18 cellular contexts compared by ENCODE assay signal in the genomic region with DNA sequence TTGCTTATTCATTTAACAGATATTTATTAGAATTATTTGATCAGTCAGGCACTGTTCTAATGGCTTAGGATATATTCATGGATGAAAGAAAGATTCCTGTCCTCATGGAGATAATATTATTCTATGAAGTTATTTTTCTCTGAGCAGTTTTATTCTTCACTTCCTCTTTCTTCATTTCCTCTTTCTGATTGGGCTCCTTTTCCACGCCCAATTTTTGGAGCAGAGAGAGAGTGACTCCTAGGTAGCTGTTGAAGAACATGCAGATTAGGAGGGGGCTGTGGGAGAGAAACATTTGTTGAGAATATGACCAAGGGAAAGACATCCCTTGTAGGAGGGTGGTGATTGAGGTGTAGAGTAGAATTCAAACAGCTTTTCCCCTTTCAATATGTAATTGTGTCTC. TPM values are rescaled to one million over a fixed set of nuclear protein-coding genes. Genes with fewer than 3 reads are reported as not detected.
DNase-seq lines count a peak whose midpoint lies in the region; ATAC-seq, FAIRE-seq and TF ChIP-seq lines count a peak whose summit lies in the region.
"Had no signal": no experiment of that assay in that cellular context is flagged by ENCODE, and none has a peak within 500 bp of the region (broad histone marks: within the 10 kb centered on the region; RNA-seq: fewer than 3 reads in every experiment).

No MANE protein-coding gene starts in this region.

- ATAC-seq in GM18868 (IDR thresholded peaks at IDR 0.05; ENCODE audit: unreplicated experiment) (peak; percentile 87), HG03159 (IDR thresholded peaks at IDR 0.05; ENCODE audit: unreplicated experiment) (peak; percentile 66), natural killer cell (no peak), pancreas (no peak)
- ATAC-seq: heart left ventricle, left colon, sciatic nerve had no signal

- H3K79me2 ChIP-seq in OCI-LY3 (ENCODE audit: low read length), result no peaks in the 10 kb centered on the region

- H2AK5ac ChIP-seq in neuronal stem cell (ENCODE audit: low read depth, low read length), result no peak overlapping the region

- H3K4me3 ChIP-seq in OCI-LY3 (ENCODE audit: low read length) (no peak overlapping the region), neuronal stem cell (ENCODE audit: low read length in 2 of 2) (no peak overlapping the region), pancreas (no peak overlapping the region), tibial nerve (no peak overlapping the region)
- H3K4me3 ChIP-seq: heart left ventricle, suprapubic skin had no signal

- no peak overlapping the region for H3K4ac ChIP-seq in neuronal stem cell (ENCODE audit: low read length)

- peaks cover 3 to 23% of the 10 kb centered on the region in 2 donors for H3K27me3 Mint-ChIP-seq in natural killer cell (ENCODE audit: low read depth in 2 of 2)

- TF ChIP-seq POLR2A in tibial nerve (IDR thresholded peaks at IDR 0.05), result no peak

- TF ChIP-seq CTCF in OCI-LY3 (IDR thresholded peaks at IDR 0.05; ENCODE audit: low read depth, low read length), result no peak
- no peak for TF ChIP-seq CTCF in natural killer cell (IDR thresholded peaks at IDR 0.05)
- TF ChIP-seq CTCF in pancreas (IDR thresholded peaks at IDR 0.05), result no peak
- TF ChIP-seq CTCF in tibial nerve (IDR thresholded peaks at IDR 0.05), result no peak

- no peak overlapping the region for H2BK5ac ChIP-seq in neuronal stem cell (ENCODE audit: low read length)

- H3K4me1 Mint-ChIP-seq in natural killer cell, result peaks cover 0 to under 1% of the 10 kb centered on the region in 2 donors
- H3K4me1 Mint-ChIP-seq: CD4-positive, CD25-positive, alpha-beta regulatory T cell; central memory CD8-positive, alpha-beta T cell had no signal

- H3K4me2 ChIP-seq in OCI-LY3 (ENCODE audit: low read length) (peak overlapping the region; percentile 23), neuronal stem cell (ENCODE audit: insufficient read depth, low read length, poor library complexity, severe bottlenecking) (no peak overlapping the region)

- no peak overlapping the region for H3K14ac ChIP-seq in neuronal stem cell (ENCODE audit: low read length)

- TF ChIP-seq EP300 in tibial nerve (IDR thresholded peaks at IDR 0.05), result no peak

- H4K20me1 ChIP-seq in OCI-LY3 (ENCODE audit: insufficient read depth, low read length), result no peaks in the 10 kb centered on the region

- no peak overlapping the region for H3K27ac Mint-ChIP-seq in natural killer cell

- H3K4me3 Mint-ChIP-seq in natural killer cell, result no peak overlapping the region
- H3K4me3 Mint-ChIP-seq: CD4-positive, CD25-positive, alpha-beta regulatory T cell; central memory CD8-positive, alpha-beta T cell had no signal

- no peak overlapping the region for H3K18ac ChIP-seq in neuronal stem cell (ENCODE audit: low read length)

- intact Hi-C loops in natural killer cell (cut with micrococcal nuclease) (no loop called here), pancreas (cut with DNase I) (loop anchor here in 1 of 3 donors (10.0 kb wide), 1 partner anchor 153 kb away; no protein-coding TSS in a partner anchor)

- no peak overlapping the region for H4K8ac ChIP-seq in neuronal stem cell (ENCODE audit: low read depth, low read length)

- no peak overlapping the region for H4K91ac ChIP-seq in neuronal stem cell (ENCODE audit: low read depth, low read length, poor library complexity)

- H2AFZ ChIP-seq in OCI-LY3 (ENCODE audit: low read depth, low read length) (no peak overlapping the region), neuronal stem cell (ENCODE audit: low read length) (peak overlapping the region; percentile 5)

- H3K36me3 ChIP-seq in OCI-LY3 (replicated peaks; ENCODE audit: low read depth, low read length), result no peaks in the 10 kb centered on the region
- no peaks in the 10 kb centered on the region for H3K36me3 ChIP-seq in neuronal stem cell (replicated peaks in 1 of 2; ENCODE audit: control insufficient read depth in 2 of 2, insufficient read depth in 2 of 2, low read length in 2 of 2)
- no peaks in the 10 kb centered on the region for H3K36me3 ChIP-seq in pancreas
- H3K36me3 ChIP-seq in tibial nerve, result no peaks in the 10 kb centered on the region
- H3K36me3 ChIP-seq: heart left ventricle, suprapubic skin had no signal

- H3K27me3 ChIP-seq in OCI-LY3 (ENCODE audit: low read depth, low read length), result peaks cover 9% of the 10 kb centered on the region; the same call in 1 of the 2 replicates
- H3K27me3 ChIP-seq in neuronal stem cell (ENCODE audit: control insufficient read depth in 3 of 3, insufficient read depth in 3 of 3, low read depth in 1 of 3, low read length in 3 of 3), result peaks cover 0 to 23% (median 0%) of the 10 kb centered on the region in 3 experiments
- no peaks in the 10 kb centered on the region for H3K27me3 ChIP-seq in pancreas
- no peaks in the 10 kb centered on the region for H3K27me3 ChIP-seq in tibial nerve
- H3K27me3 ChIP-seq: suprapubic skin had no signal

- H2BK120ac ChIP-seq in neuronal stem cell (ENCODE audit: low read depth, low read length), result no peak overlapping the region

- H2BK15ac ChIP-seq in neuronal stem cell (ENCODE audit: low read length), result no peak overlapping the region

- no peak for DNase-seq in neuronal stem cell (ENCODE audit: low spot score)
- DNase-seq in natural killer cell, result no peak
- no peak for DNase-seq in pancreas
- DNase-seq in superior temporal gyrus (ENCODE audit: extremely low spot score), result no peak
- no peak for DNase-seq in tibial nerve (ENCODE audit: low spot score in 2 of 2)
- DNase-seq: activated CD8-positive, alpha-beta memory T cell treated with anti-CD3 and anti-CD28 coated beads, Interleukin-2, amount 50 U/mL, for 48 hours; CD4-positive, CD25-positive, alpha-beta regulatory T cell; H7; heart left ventricle; left colon had no signal

- peaks cover 20% of the 10 kb centered on the region for H3K4me1 ChIP-seq in OCI-LY3 (ENCODE audit: low read length)
- H3K4me1 ChIP-seq in neuronal stem cell (ENCODE audit: control insufficient read depth in 2 of 2, insufficient read depth in 1 of 2, low read depth in 1 of 2, low read length in 2 of 2), result peaks cover 1% of the 10 kb centered on the region in 2 donors
- no peaks in the 10 kb centered on the region for H3K4me1 ChIP-seq in pancreas
- peaks cover 0 to 7% (median 0%) of the 10 kb centered on the region in 4 donors for H3K4me1 ChIP-seq in tibial nerve
- H3K4me1 ChIP-seq: suprapubic skin had no signal

- H3K23ac ChIP-seq in neuronal stem cell (ENCODE audit: low read depth, low read length, poor library complexity), result no peak overlapping the region

- H2BK12ac ChIP-seq in neuronal stem cell (ENCODE audit: low read length), result no peak overlapping the region

- no peaks in the 10 kb centered on the region for H3K36me3 Mint-ChIP-seq in natural killer cell
- H3K36me3 Mint-ChIP-seq: CD4-positive, CD25-positive, alpha-beta regulatory T cell had no signal

- H3K79me1 ChIP-seq in neuronal stem cell (ENCODE audit: low read depth, low read length), result no peaks in the 10 kb centered on the region

- WGBS in neuronal stem cell (ENCODE audit: extremely low coverage in 2 of 2, insufficient read length in 2 of 2, insufficient replicate concordance in 1 of 2), 2 donors, result no CpG with 5 or more reads among the region's 1 CpG
- WGBS in pancreas, 2 donors, result 12 to 21% methylated on average over 1 of the region's 1 CpG
- WGBS in tibial nerve, 2 donors, result 55 to 61% methylated on average over 1 of the region's 1 CpG

- H3K9me3 ChIP-seq in OCI-LY3 (ENCODE audit: insufficient read depth, low read length) (no peaks in the 10 kb centered on the region), neuronal stem cell (replicated peaks in 1 of 2; ENCODE audit: control insufficient read depth in 2 of 2, insufficient read depth in 1 of 2, low read depth in 1 of 2, low read length in 2 of 2) (no peaks in the 10 kb centered on the region), pancreas (no peaks in the 10 kb centered on the region), tibial nerve (no peaks in the 10 kb centered on the region)
- H3K9me3 ChIP-seq: heart left ventricle, suprapubic skin had no signal

- no peak for FAIRE-seq in pancreas (lab: Jason Lieb, UNC)
- FAIRE-seq: G401.6, TTC549 had no signal

- H3K27ac ChIP-seq in OCI-LY3 (ENCODE audit: low read length), result no peak overlapping the region
- no peak overlapping the region for H3K27ac ChIP-seq in neuronal stem cell (replicated peaks; ENCODE audit: low read length)
- no peak overlapping the region for H3K27ac ChIP-seq in pancreas
- no peak overlapping the region for H3K27ac ChIP-seq in tibial nerve
- H3K27ac ChIP-seq: heart left ventricle, suprapubic skin had no signal

- H3K9ac ChIP-seq in OCI-LY3 (ENCODE audit: low read length) (no peak overlapping the region), neuronal stem cell (ENCODE audit: low read depth, low read length, poor library complexity) (no peak overlapping the region)

- no peaks in the 10 kb centered on the region for H3K9me3 Mint-ChIP-seq in natural killer cell
- H3K9me3 Mint-ChIP-seq: CD4-positive, CD25-positive, alpha-beta regulatory T cell; central memory CD8-positive, alpha-beta T cell had no signal

RNA-seq across cellular contexts. Expression of gene YARS2, which starts 6.0 kb away (rescaled TPM):
- polyA plus RNA-seq in neuronal stem cell (2013, experiment 1 of 2), result 16.9 TPM
- 15.5 TPM for polyA plus RNA-seq in neuronal stem cell (2013, experiment 2 of 2)
- total RNA-seq in natural killer cell (10 to 100 TPM in 1 of 3 donors, 1 to 10 TPM in 2; 9.2 to 15.9 (median 9.3) TPM), pancreas (1 to 10 TPM; 3.7 to 7.9 (median 6.0) TPM), tibial nerve (10 to 100 TPM; 16.3 to 38.7 (median 28.3) TPM)
- polyA plus RNA-seq in pancreas, result 1 to 10 TPM; 6.0 to 7.4 TPM

Comparison
In these comparisons a context has a peak if more than half of its experiments do, and no peak if none do; other contexts are left out.
1. ATAC-seq: peak in GM18868 (single experiment) and HG03159 (single experiment); none in natural killer cell (0 of 3) and pancreas (0 of 4).